In genomic region chr16:66604376-66605176, GRCh38 we compare ENCODE assay signal across 8 cellular contexts. TPM values are rescaled to one million over a fixed set of nuclear protein-coding genes. Genes with fewer than 3 reads are reported as not detected.
A peak's percentile ranks its signal among the peaks of the same experiment; 100 is the strongest.
DNase-seq lines count a peak whose midpoint lies in the region; ATAC-seq lines count a peak whose summit lies in the region.

CMTM3 (plus strand) TSS chr16:66604704; CDS start chr16:66604806, 102 bp downstream.

- ATAC-seq in HG03025 (IDR thresholded peaks at IDR 0.05; ENCODE audit: low FRiP score, unreplicated experiment) (peak; percentile 52), naive B cell (ENCODE audit: low read depth in 2 of 2) (peak; percentile 64 to 67)

- H3K27ac Mint-ChIP-seq in naive B cell: peak within 1 kb of the TSS; percentile 44 to 91 (median 82)

- DNase-seq in NCI-H2196 (lab: John Stamatoyannopoulos, UW; ENCODE audit: unreplicated experiment) (peak; percentile 19), NCI-H2196 treated with DMSO at 0.1 percent for 48 hours (lab: John Stamatoyannopoulos, UW; ENCODE audit: unreplicated experiment) (no peak), NT2/D1 (ENCODE audit: low read depth, low spot score) (peak; percentile 60), activated T-cell treated with anti-CD3 and anti-CD28 coated beads for 24 hours (ENCODE audit: low read depth) (peak; percentile 61), naive B cell (peak; percentile 66)
- DNase-seq in stimulated activated naive CD4-positive, alpha-beta T cell treated with Interleukin-2 at 50 U/mL for 16 hours (lab: John Stamatoyannopoulos, UW): peak; percentile 73

- peaks cover 6 to 11% (median 9%) of the 10 kb centered on the region in 7 donors for H3K9me3 Mint-ChIP-seq in naive B cell

- peaks cover 12% of the 10 kb centered on the region; the same call in 1 of the 2 replicates for H3K9me3 ChIP-seq in NT2/D1 (ENCODE audit: insufficient read depth, low read length)
- no peaks in the 10 kb centered on the region for H3K9me3 ChIP-seq in esophagus (ENCODE audit: control insufficient read depth in 2 of 2, insufficient read depth in 1 of 2, low read depth in 1 of 2, low read length in 1 of 2)

- WGBS in esophagus, 2 donors: 1% methylated on average over 49 to 87 of the region's 96 CpGs

- peak within 1 kb of the TSS; percentile 69 to 71 for H3K27ac ChIP-seq in esophagus (ENCODE audit: low read depth in 2 of 2, low read length in 1 of 2)

- H3K36me3 ChIP-seq in NT2/D1 (ENCODE audit: insufficient read depth, insufficient read length, low read length): peaks cover 34% of the 10 kb centered on the region
- H3K36me3 ChIP-seq in esophagus (ENCODE audit: control insufficient read depth in 2 of 2, insufficient read depth in 2 of 2, low read length in 1 of 2): peaks cover 0 to under 1% of the 10 kb centered on the region in 2 donors

- H3K4me1 Mint-ChIP-seq in naive B cell: peaks cover 23 to 47% (median 43%) of the 10 kb centered on the region in 3 donors

- H3K4me3 Mint-ChIP-seq in naive B cell: peak within 1 kb of the TSS; percentile 81 to 95 (median 88)

- peaks cover 7 to 43% (median 23%) of the 10 kb centered on the region in 3 donors for H3K27me3 Mint-ChIP-seq in naive B cell

- H3K4me1 ChIP-seq in NT2/D1 (ENCODE audit: insufficient read depth, insufficient read length) (peaks cover 24% of the 10 kb centered on the region), esophagus (ENCODE audit: control insufficient read depth in 2 of 2, insufficient read depth in 2 of 2, low read length in 1 of 2) (peaks cover 3 to 13% of the 10 kb centered on the region in 2 donors)

- peaks cover 0 to 11% of the 10 kb centered on the region in 2 donors for H3K36me3 Mint-ChIP-seq in naive B cell

- H3K9ac ChIP-seq in NT2/D1 (ENCODE audit: insufficient read length, low read depth): peak within 1 kb of the TSS; percentile 86

- H3K4me3 ChIP-seq in NT2/D1 (ENCODE audit: insufficient read length, low read depth) (peak within 1 kb of the TSS; percentile 69), esophagus (ENCODE audit: low read depth in 1 of 2, low read length in 2 of 2) (peak within 1 kb of the TSS; percentile 51 to 63)

- H3K27me3 ChIP-seq in NT2/D1 (ENCODE audit: insufficient read depth, insufficient read length) (peaks cover 5% of the 10 kb centered on the region), esophagus (ENCODE audit: control insufficient read depth in 1 of 2, insufficient read depth in 2 of 2, low read length in 2 of 2) (no peaks in the 10 kb centered on the region)

RNA-seq across cellular contexts. Expression of gene CMTM3, which starts in this region (rescaled TPM):
- polyA plus RNA-seq in esophagus (1 to 10 TPM; 3.4 to 4.6 TPM), naive B cell (ENCODE audit: low read depth in 6 of 6) (10 to 100 TPM; 17.0 to 24.3 (median 19.1) TPM)
